15 cellular contexts compared by ENCODE assay signal in the genomic region with DNA sequence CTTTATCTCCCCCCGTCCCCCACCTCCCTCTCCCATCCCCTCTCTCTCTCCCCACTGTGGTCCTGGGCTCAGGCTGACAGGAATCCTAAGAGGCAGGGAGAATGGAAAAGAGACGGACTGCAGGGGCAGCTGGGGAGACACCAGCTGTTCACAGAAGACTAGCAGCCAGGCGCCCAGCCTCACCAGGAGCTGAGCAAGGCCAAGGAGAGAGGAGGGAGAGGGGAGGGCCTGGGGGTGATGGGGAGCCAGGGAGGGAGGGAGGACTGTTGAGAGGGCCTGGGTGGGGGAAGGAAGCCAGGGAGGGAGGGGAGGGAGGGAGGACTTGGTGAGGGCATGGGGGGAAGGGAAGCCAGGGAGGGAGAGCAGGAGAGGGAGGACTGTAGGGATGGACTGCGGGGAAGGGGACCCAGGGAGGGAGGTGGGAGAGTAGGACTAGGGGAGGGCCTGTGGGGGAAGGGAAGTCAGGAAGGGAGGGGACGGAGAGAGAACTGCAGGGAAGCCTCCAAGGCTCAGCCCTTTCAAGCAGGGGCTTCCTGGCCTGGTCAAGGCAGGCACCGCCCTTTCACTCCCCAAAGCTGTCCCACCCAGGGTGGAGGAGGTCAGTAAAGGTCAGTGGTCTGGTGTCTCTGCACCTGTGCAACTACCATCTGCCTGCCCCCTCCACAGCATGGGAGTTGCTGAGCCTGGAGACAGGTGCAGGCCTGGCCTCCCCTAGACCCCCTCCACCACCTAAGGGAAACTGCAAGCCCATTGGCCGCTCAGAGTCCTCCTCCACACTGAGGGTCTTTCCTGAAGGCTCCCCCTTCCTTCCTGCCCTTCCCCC.
DNase-seq lines count a peak whose midpoint lies in the region; ATAC-seq, FAIRE-seq and TF ChIP-seq lines count a peak whose summit lies in the region.
"Had no signal": no experiment of that assay in that cellular context is flagged by ENCODE, and none has a peak within 500 bp of the region (broad histone marks: within the 10 kb centered on the region; RNA-seq: fewer than 3 reads in every experiment).

No MANE protein-coding gene starts in this region.

- H3K4me1 ChIP-seq in GM23338 (ENCODE audit: insufficient read depth) (no peaks in the 10 kb centered on the region), transverse colon (no peaks in the 10 kb centered on the region)

- H3K4me3 ChIP-seq in GM23338 = no peak overlapping the region
- H3K4me3 ChIP-seq in transverse colon = no peak overlapping the region
- H3K4me3 ChIP-seq: heart right ventricle had no signal

- H3K27me3 ChIP-seq in GM23338 (ENCODE audit: insufficient read depth) (no peaks in the 10 kb centered on the region), transverse colon (no peaks in the 10 kb centered on the region)
- H3K27me3 ChIP-seq: heart right ventricle had no signal

- no peaks in the 10 kb centered on the region for H3K36me3 Mint-ChIP-seq in GM23338 (ENCODE audit: low read depth)

- 58 to 79% methylated on average over 3 to 6 of the region's 7 CpGs for WGBS in transverse colon (ENCODE audit: low coverage in 1 of 2), 2 donors

- peaks cover 9% of the 10 kb centered on the region; the same call in 1 of the 2 replicates for H3K9me2 ChIP-seq in GM23338 (ENCODE audit: insufficient read depth)

- H3K9me3 ChIP-seq in transverse colon = no peaks in the 10 kb centered on the region
- H3K9me3 ChIP-seq: heart right ventricle had no signal

- no peak for TF ChIP-seq EP300 in transverse colon (IDR thresholded peaks at IDR 0.05; ENCODE audit: low read depth)

- no peak for TF ChIP-seq POLR2A in transverse colon (IDR thresholded peaks at IDR 0.05)

- peak; percentile 42 for ATAC-seq in GM23338
- no peak for ATAC-seq in HG03442 (IDR thresholded peaks at IDR 0.05; ENCODE audit: unreplicated experiment)
- ATAC-seq: activated naive CD8-positive, alpha-beta T cell treated with anti-CD3 and anti-CD28 coated beads, Interleukin-2, amount 50 U/mL, for 24 hours; activated T-cell treated with anti-CD3 and anti-CD28 coated beads, Interleukin-2, amount 50 U/mL, for 4 hours; heart right ventricle; left colon had no signal

- TF ChIP-seq CTCF in GM23338 (conservative IDR thresholded peaks at IDR 0.05; ENCODE audit: low read depth in 2 of 2) (no peak), transverse colon (IDR thresholded peaks at IDR 0.05) (no peak)

- H3K27ac ChIP-seq in GM23338 (ENCODE audit: low read depth) (no peak overlapping the region), transverse colon (no peak overlapping the region)
- H3K27ac ChIP-seq: heart right ventricle had no signal

- peaks cover 13% of the 10 kb centered on the region; the same call in 2 of the 3 replicates for H3K4me1 Mint-ChIP-seq in GM23338
- H3K4me1 Mint-ChIP-seq: activated naive CD8-positive, alpha-beta T cell treated with anti-CD3 and anti-CD28 coated beads, Interleukin-2, amount 50 U/mL, for 24 hours; B cell had no signal

- H3K4me3 Mint-ChIP-seq in GM23338 = no peak overlapping the region
- H3K4me3 Mint-ChIP-seq: activated naive CD8-positive, alpha-beta T cell treated with anti-CD3 and anti-CD28 coated beads, Interleukin-2, amount 50 U/mL, for 24 hours; activated T-cell treated with anti-CD3 and anti-CD28 coated beads, Interleukin-2, amount 50 U/mL, for 4 hours; B cell; T-helper 1 cell treated with Interleukin-12 subunit alpha and Interleukin-12 subunit beta and Interleukin-4 antibody, amounts not matched to agents 30 μg/mL and 1 μg/mL, for 36 hours had no signal

- peaks cover 9% of the 10 kb centered on the region for H3K27me3 Mint-ChIP-seq in GM23338 (ENCODE audit: insufficient read depth, low read depth, poor library complexity)
- H3K27me3 Mint-ChIP-seq: activated naive CD8-positive, alpha-beta T cell treated with anti-CD3 and anti-CD28 coated beads, Interleukin-2, amount 50 U/mL, for 24 hours; B cell had no signal

- DNase-seq in GM23338 (ENCODE audit: low spot score) (no peak), NCI-H2171 (lab: John Stamatoyannopoulos, UW) (peak; percentile 96), SHP77 (lab: John Stamatoyannopoulos, UW) (peak; percentile 89 to 95), medulla oblongata (ENCODE audit: extremely low spot score) (peak; percentile 69), transverse colon (no peak), RCC 7860 (ENCODE audit: low spot score) (no peak), A172 (ENCODE audit: low spot score) (no peak)
- DNase-seq: activated CD4-positive, alpha-beta T cell treated with anti-CD3 and anti-CD28 coated beads for 4 hours; activated naive CD8-positive, alpha-beta T cell treated with anti-CD3 and anti-CD28 coated beads, Interleukin-2, amount 50 U/mL, for 24 hours; activated T-cell treated with anti-CD3 and anti-CD28 coated beads, Interleukin-2, amount 50 U/mL, for 4 hours; heart right ventricle; left colon had no signal

- H2AFZ ChIP-seq in GM23338 = no peak overlapping the region

- in situ Hi-C loops in transverse colon (cut with MboI; ENCODE audit: low pct_ligation_motif_present in 1 of 4, low pct_unique_long_range_greater_than_20kb in 1 of 4, low sequenced_read_pairs in 3 of 4) = no loop called here

- no peak overlapping the region for H3K27ac Mint-ChIP-seq in GM23338
- H3K27ac Mint-ChIP-seq: activated naive CD8-positive, alpha-beta T cell treated with anti-CD3 and anti-CD28 coated beads, Interleukin-2, amount 50 U/mL, for 24 hours; B cell; T-helper 1 cell treated with Interleukin-12 subunit alpha and Interleukin-12 subunit beta and Interleukin-4 antibody, amounts not matched to agents 30 μg/mL and 1 μg/mL, for 36 hours had no signal

- no peaks in the 10 kb centered on the region; the same call in 1 of the 2 replicates for H3F3A ChIP-seq in GM23338 (replicated peaks; ENCODE audit: low read depth)

- FAIRE-seq in RCC 7860 (lab: Jason Lieb, UNC) = no peak

- H3K36me3 ChIP-seq in GM23338 (ENCODE audit: insufficient read depth) (no peaks in the 10 kb centered on the region), transverse colon (no peaks in the 10 kb centered on the region)
- H3K36me3 ChIP-seq: heart right ventricle had no signal

- no peaks in the 10 kb centered on the region for H4K20me1 ChIP-seq in GM23338 (replicated peaks; ENCODE audit: insufficient read depth)

- H3K4me2 ChIP-seq in GM23338 = no peak overlapping the region

- no peaks in the 10 kb centered on the region for H3K79me2 ChIP-seq in GM23338 (replicated peaks; ENCODE audit: insufficient read depth)

- no peaks in the 10 kb centered on the region for H3K9me3 Mint-ChIP-seq in GM23338
- H3K9me3 Mint-ChIP-seq: activated naive CD8-positive, alpha-beta T cell treated with anti-CD3 and anti-CD28 coated beads, Interleukin-2, amount 50 U/mL, for 24 hours; activated T-cell treated with anti-CD3 and anti-CD28 coated beads, Interleukin-2, amount 50 U/mL, for 4 hours; T-helper 1 cell treated with Interleukin-12 subunit alpha and Interleukin-12 subunit beta and Interleukin-4 antibody, amounts not matched to agents 30 μg/mL and 1 μg/mL, for 36 hours had no signal

- intact Hi-C loops in transverse colon (cut with DNase I; ENCODE audit: low total_unique reads) = no loop called here

TF ChIP-seq in GM23338, 12 proteins besides CTCF, POLR2A, EP300 and RAD21 (continues in another document):
- TF ChIP-seq CREB1 (CRISPR knock-in tag; IDR thresholded peaks at IDR 0.05; ENCODE audit: low read depth) (no peak), EZH2phosphoT487 (IDR thresholded peaks at IDR 0.05; ENCODE audit: unreplicated experiment) (no peak), ZNF114 (CRISPR knock-in tag; IDR thresholded peaks at IDR 0.05) (no peak), ZNF331 (CRISPR knock-in tag; IDR thresholded peaks at IDR 0.05; ENCODE audit: low read depth) (no peak), EZH2 (IDR thresholded peaks at IDR 0.05; ENCODE audit: low read depth, unreplicated experiment) (no peak)

Comparison
In these comparisons a context has a peak if more than half of its experiments do, and no peak if none do; other contexts are left out.
1. DNase-seq: peak in NCI-H2171 (single experiment), SHP77 (2 of 2) and medulla oblongata (single experiment); none in GM23338 (single experiment), transverse colon (single experiment), RCC 7860 (single experiment) and A172 (single experiment).